Comparison of ENCODE assay signal across 8 cellular contexts in the genomic region with DNA sequence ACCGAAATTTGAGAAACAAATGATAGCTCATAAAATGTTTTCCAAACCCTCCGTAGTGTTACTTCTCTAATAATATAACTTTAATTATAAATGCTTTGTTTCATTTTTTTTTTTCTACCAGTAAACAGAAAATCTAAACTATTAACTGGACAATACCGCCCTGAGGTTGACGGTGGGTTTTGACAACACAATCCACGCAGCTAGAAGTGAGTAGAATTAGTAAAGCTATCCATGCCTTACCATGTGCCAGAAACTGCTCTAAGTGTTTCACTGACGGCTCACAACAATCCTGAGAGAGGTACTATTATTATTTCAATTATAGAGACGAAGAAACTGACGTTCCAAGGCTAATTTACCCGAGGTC. TPM values are rescaled to one million over a fixed set of nuclear protein-coding genes. Genes with fewer than 3 reads are reported as not detected.
DNase-seq lines count a peak whose midpoint lies in the region; ATAC-seq and TF ChIP-seq lines count a peak whose summit lies in the region.

No MANE protein-coding gene starts in this region.

- no peaks in the 10 kb centered on the region for H3K9me3 ChIP-seq in WERI-Rb-1 (ENCODE audit: severe bottlenecking)
- no peaks in the 10 kb centered on the region for H3K9me3 ChIP-seq in hepatocyte (ENCODE audit: low read depth)

- H3K27ac Mint-ChIP-seq in activated CD4-positive, alpha-beta T cell treated with anti-CD3 and anti-CD28 coated beads for 36 hours: peak overlapping the region; percentile 92
- peak overlapping the region; percentile 98 for H3K27ac Mint-ChIP-seq in stimulated activated naive B cell treated with anti-CD40 and anti-IgM and Interleukin-4, amounts not matched to agents 10 μg/mL and 1 μg/mL and 100 μg/mL, for 72 hours

- TF ChIP-seq CTCF in WERI-Rb-1 (IDR thresholded peaks at IDR 0.05; ENCODE audit: low read depth, low read length): no peak
- no peak for TF ChIP-seq CTCF in hepatocyte (IDR thresholded peaks at IDR 0.05; ENCODE audit: poor library complexity)

- H3K4me1 Mint-ChIP-seq in activated CD4-positive, alpha-beta T cell treated with anti-CD3 and anti-CD28 coated beads for 36 hours: peaks cover 13% of the 10 kb centered on the region
- H3K4me1 Mint-ChIP-seq in stimulated activated naive B cell treated with anti-CD40 and anti-IgM and Interleukin-4, amounts not matched to agents 10 μg/mL and 1 μg/mL and 100 μg/mL, for 72 hours: peaks cover 13 to 14% of the 10 kb centered on the region in 2 donors

- no peaks in the 10 kb centered on the region for H3K4me1 ChIP-seq in hepatocyte (ENCODE audit: insufficient read depth)

- no peaks in the 10 kb centered on the region for H3K9me3 Mint-ChIP-seq in activated CD4-positive, alpha-beta T cell treated with anti-CD3 and anti-CD28 coated beads for 36 hours (ENCODE audit: low read depth)
- H3K9me3 Mint-ChIP-seq in stimulated activated naive B cell treated with anti-CD40 and anti-IgM and Interleukin-4, amounts not matched to agents 10 μg/mL and 1 μg/mL and 100 μg/mL, for 72 hours: no peaks in the 10 kb centered on the region

- H3K79me2 ChIP-seq in hepatocyte: peaks cover 15% of the 10 kb centered on the region

- H3K9me2 ChIP-seq in hepatocyte (replicated peaks; ENCODE audit: insufficient read depth): no peaks in the 10 kb centered on the region

- intact Hi-C loops in activated CD4-positive, alpha-beta T cell treated with anti-CD3 and anti-CD28 coated beads for 36 hours (cut with DNase I, micrococcal nuclease): loop anchor here (1.0 to 10.0 kb wide), 12 partner anchors 15 to 1093 kb away; partner anchors contain the start of genes RTF1 (in 2 of the 2), CHAC1 (in 1 of the 2), CHP1 (in 1 of the 2) and DNAJC17 (in 1 of the 2)

- POLR2A ChIA-PET in activated CD4-positive, alpha-beta T cell treated with anti-CD3 and anti-CD28 coated beads for 36 hours (lab: Charles Lee): interaction anchor here (0.6 to 0.7 kb wide), 2 partner anchors 118 to 569 kb away, joined by 3 read pairs; no protein-coding TSS in a partner anchor

- 18% methylated on average over 9 of the region's 9 CpGs for WGBS in hepatocyte (ENCODE audit: low lambda C conversion rate, missing lambda C conversion rate)

- H4K20me1 ChIP-seq in hepatocyte (ENCODE audit: insufficient read depth, poor library complexity, severe bottlenecking): no peaks in the 10 kb centered on the region

- ATAC-seq in activated CD4-positive, alpha-beta T cell treated with anti-CD3 and anti-CD28 coated beads for 36 hours: no peak
- no peak for ATAC-seq in stimulated activated naive B cell treated with anti-CD40 and anti-IgM and Interleukin-4, amounts not matched to agents 10 μg/mL and 1 μg/mL and 100 μg/mL, for 72 hours (replicated peaks)
- ATAC-seq in GM21367 (IDR thresholded peaks at IDR 0.05; ENCODE audit: unreplicated experiment) (no peak), HG02852 (IDR thresholded peaks at IDR 0.05; ENCODE audit: unreplicated experiment) (no peak)

- peak overlapping the region; percentile 94 for H2AFZ ChIP-seq in hepatocyte

- no peak for DNase-seq in activated CD4-positive, alpha-beta T cell treated with anti-CD3 and anti-CD28 coated beads for 36 hours
- DNase-seq in activated CD4-positive, alpha-beta T cell treated with anti-CD3 and anti-CD28 coated beads for 4 hours: no peak
- no peak for DNase-seq in WERI-Rb-1
- DNase-seq in hepatocyte (ENCODE audit: low spot score): no peak
- no peak for DNase-seq in stimulated activated naive B cell treated with anti-CD40 and anti-IgM and Interleukin-4, amounts not matched to agents 10 μg/mL and 1 μg/mL and 100 μg/mL, for 72 hours
- DNase-seq in stimulated activated CD4-positive, alpha-beta T cell treated with anti-CD3 and anti-CD28 coated beads, Interleukin-2, amount 100 ng/mL, for 24 hours: no peak

- H3K4me3 Mint-ChIP-seq in activated CD4-positive, alpha-beta T cell treated with anti-CD3 and anti-CD28 coated beads for 36 hours: peak overlapping the region; percentile 94
- H3K4me3 Mint-ChIP-seq in stimulated activated naive B cell treated with anti-CD40 and anti-IgM and Interleukin-4, amounts not matched to agents 10 μg/mL and 1 μg/mL and 100 μg/mL, for 72 hours: peak overlapping the region; percentile 95

- peak overlapping the region; percentile 75 for H3K4me2 ChIP-seq in hepatocyte

- no peaks in the 10 kb centered on the region for H3K27me3 Mint-ChIP-seq in activated CD4-positive, alpha-beta T cell treated with anti-CD3 and anti-CD28 coated beads for 36 hours
- no peaks in the 10 kb centered on the region for H3K27me3 Mint-ChIP-seq in stimulated activated naive B cell treated with anti-CD40 and anti-IgM and Interleukin-4, amounts not matched to agents 10 μg/mL and 1 μg/mL and 100 μg/mL, for 72 hours

- no peaks in the 10 kb centered on the region for H3K27me3 ChIP-seq in WERI-Rb-1 (ENCODE audit: insufficient read depth, low read depth, severe bottlenecking)
- no peaks in the 10 kb centered on the region for H3K27me3 ChIP-seq in hepatocyte

- H3K4me3 ChIP-seq in WERI-Rb-1 (ENCODE audit: low read depth, low read length) (peak overlapping the region; percentile 62), hepatocyte (peak overlapping the region; percentile 69)

- H3K27ac ChIP-seq in WERI-Rb-1 (peak overlapping the region; percentile 72), hepatocyte (peak overlapping the region; percentile 85)

- H3K36me3 ChIP-seq in WERI-Rb-1: peaks cover under 1% of the 10 kb centered on the region; the same call in 1 of the 2 replicates
- no peaks in the 10 kb centered on the region for H3K36me3 ChIP-seq in hepatocyte (replicated peaks; ENCODE audit: insufficient read depth, low read depth)

- H3K36me3 Mint-ChIP-seq in activated CD4-positive, alpha-beta T cell treated with anti-CD3 and anti-CD28 coated beads for 36 hours (ENCODE audit: low read depth): peaks cover 3% of the 10 kb centered on the region
- peaks cover 4% of the 10 kb centered on the region in 2 donors for H3K36me3 Mint-ChIP-seq in stimulated activated naive B cell treated with anti-CD40 and anti-IgM and Interleukin-4, amounts not matched to agents 10 μg/mL and 1 μg/mL and 100 μg/mL, for 72 hours

- CTCF ChIA-PET in activated CD4-positive, alpha-beta T cell treated with anti-CD3 and anti-CD28 coated beads for 36 hours (lab: Charles Lee): interaction anchor here (0.6 to 0.8 kb wide), 3 partner anchors 13 to 502 kb away, joined by 3 read pairs; no protein-coding TSS in a partner anchor

RNA-seq across cellular contexts. Expression of gene NDUFAF1, which starts 0.4 kb away (rescaled TPM):
- total RNA-seq in activated CD4-positive, alpha-beta T cell treated with anti-CD3 and anti-CD28 coated beads for 36 hours: 10 to 100 TPM; 16.9 to 27.2 TPM
- total RNA-seq in hepatocyte: 22.9 and 29.1 TPM in 2 replicates
- polyA plus RNA-seq in hepatocyte: 30.1 and 34.1 TPM in 2 replicates

RNA-seq across cellular contexts. Expression of gene RTF1, which starts 15.0 kb away (rescaled TPM):
- total RNA-seq in activated CD4-positive, alpha-beta T cell treated with anti-CD3 and anti-CD28 coated beads for 36 hours: 10 to 100 TPM; 29.4 to 32.3 TPM
- 30.7 and 34.1 TPM in 2 replicates for total RNA-seq in hepatocyte
- polyA plus RNA-seq in hepatocyte: 73.4 and 91.1 TPM in 2 replicates
